In genomic region chr5:109849478-109850088, GRCh38 we compare ENCODE assay signal across 20 cellular contexts.
DNase-seq lines count a peak whose midpoint lies in the region; ATAC-seq lines count a peak whose summit lies in the region.
"Had no signal": no experiment of that assay in that cellular context is flagged by ENCODE, and none has a peak within 500 bp of the region (broad histone marks: within the 10 kb centered on the region; RNA-seq: fewer than 3 reads in every experiment).

No MANE protein-coding gene starts in this region.

- H3K27ac ChIP-seq in effector memory CD4-positive, alpha-beta T cell (ENCODE audit: insufficient read depth, low read length, poor library complexity, severe bottlenecking) = peak overlapping the region; percentile 7
- peak overlapping the region; percentile 38 for H3K27ac ChIP-seq in thymus (ENCODE audit: low read depth)
- H3K27ac ChIP-seq: adrenal gland, RWPE1, skin epidermis, testis, VCaP had no signal

- peaks cover 55% of the 10 kb centered on the region for H3K36me3 Mint-ChIP-seq in activated naive CD8-positive, alpha-beta T cell
- H3K36me3 Mint-ChIP-seq in activated naive CD8-positive, alpha-beta T cell treated with anti-CD3 and anti-CD28 coated beads, Interleukin-2, amount 50 U/mL, for 24 hours (ENCODE audit: low read depth) = peaks cover 75% of the 10 kb centered on the region
- peaks cover 70% of the 10 kb centered on the region for H3K36me3 Mint-ChIP-seq in T-cell

- no peaks in the 10 kb centered on the region for H3K27me3 ChIP-seq in effector memory CD4-positive, alpha-beta T cell (replicated peaks; ENCODE audit: control insufficient read depth, insufficient read depth, low read length, poor library complexity, severe bottlenecking)
- no peaks in the 10 kb centered on the region for H3K27me3 ChIP-seq in thymus (ENCODE audit: control insufficient read depth, insufficient read depth)
- H3K27me3 ChIP-seq: adrenal gland, testis had no signal

- peak overlapping the region; percentile 52 for H3K4me3 Mint-ChIP-seq in activated naive CD8-positive, alpha-beta T cell
- no peak overlapping the region for H3K4me3 Mint-ChIP-seq in activated naive CD8-positive, alpha-beta T cell treated with anti-CD3 and anti-CD28 coated beads, Interleukin-2, amount 50 U/mL, for 24 hours
- H3K4me3 Mint-ChIP-seq in T-cell = peak overlapping the region; percentile 2 to 58 (median 21)
- H3K4me3 Mint-ChIP-seq: brain had no signal

- H3K9me3 Mint-ChIP-seq in activated naive CD8-positive, alpha-beta T cell (ENCODE audit: low read depth) = peaks cover 6% of the 10 kb centered on the region
- H3K9me3 Mint-ChIP-seq in activated naive CD8-positive, alpha-beta T cell treated with anti-CD3 and anti-CD28 coated beads, Interleukin-2, amount 50 U/mL, for 24 hours = peaks cover 9% of the 10 kb centered on the region
- H3K9me3 Mint-ChIP-seq in T-cell = peaks cover 0 to 7% (median 4%) of the 10 kb centered on the region in 3 donors
- H3K9me3 Mint-ChIP-seq: brain had no signal

- H3K4me3 ChIP-seq in effector memory CD4-positive, alpha-beta T cell (ENCODE audit: insufficient read depth, low read depth, low read length, poor library complexity, severe bottlenecking) = no peak overlapping the region
- no peak overlapping the region for H3K4me3 ChIP-seq in thymus (ENCODE audit: low read length)
- H3K4me3 ChIP-seq: adrenal gland, skin epidermis, testis had no signal

- 50% methylated on average over 4 of the region's 4 CpGs for WGBS in thymus

- peaks cover 16% of the 10 kb centered on the region for H3K36me3 ChIP-seq in effector memory CD4-positive, alpha-beta T cell (ENCODE audit: control insufficient read depth, insufficient read depth, low read length)
- peaks cover 16% of the 10 kb centered on the region for H3K36me3 ChIP-seq in thymus (ENCODE audit: control insufficient read depth, insufficient read depth)

- no peak for DNase-seq in activated naive CD8-positive, alpha-beta T cell treated with anti-CD3 and anti-CD28 coated beads, Interleukin-2, amount 50 U/mL, for 24 hours
- DNase-seq in T-cell (peak in 7 of 34 experiments; percentile 4 to 20 (median 9)), middle frontal gyrus (ENCODE audit: extremely low spot score, low spot score) (no peak)
- no peak for DNase-seq in effector memory CD4-positive, alpha-beta T cell
- DNase-seq: adrenal gland, DMS153, head of caudate nucleus, NCI-H1436, NCI-H2107, NCI-H446, NCI-H82, testis had no signal

- no peaks in the 10 kb centered on the region for H3K9me3 ChIP-seq in effector memory CD4-positive, alpha-beta T cell (ENCODE audit: control insufficient read depth, low read length)
- H3K9me3 ChIP-seq in thymus (ENCODE audit: control insufficient read depth) = no peaks in the 10 kb centered on the region
- H3K9me3 ChIP-seq: adrenal gland, testis had no signal

- ATAC-seq in activated naive CD8-positive, alpha-beta T cell treated with anti-CD3 and anti-CD28 coated beads, Interleukin-2, amount 50 U/mL, for 24 hours = no peak
- ATAC-seq in T-cell (replicated peaks in 1 of 4) (peak; percentile 54 to 82 (median 69)), HG03378 (IDR thresholded peaks at IDR 0.05; ENCODE audit: unreplicated experiment) (no peak)
- ATAC-seq: HCT116 had no signal

- no peaks in the 10 kb centered on the region for H3K27me3 Mint-ChIP-seq in activated naive CD8-positive, alpha-beta T cell
- H3K27me3 Mint-ChIP-seq in activated naive CD8-positive, alpha-beta T cell treated with anti-CD3 and anti-CD28 coated beads, Interleukin-2, amount 50 U/mL, for 24 hours = no peaks in the 10 kb centered on the region
- H3K27me3 Mint-ChIP-seq in T-cell = no peaks in the 10 kb centered on the region

- H3K4me1 Mint-ChIP-seq in activated naive CD8-positive, alpha-beta T cell (ENCODE audit: low read depth) = peaks cover 78% of the 10 kb centered on the region
- peaks cover 63% of the 10 kb centered on the region for H3K4me1 Mint-ChIP-seq in activated naive CD8-positive, alpha-beta T cell treated with anti-CD3 and anti-CD28 coated beads, Interleukin-2, amount 50 U/mL, for 24 hours
- peaks cover 71 to 84% (median 77%) of the 10 kb centered on the region in 3 donors for H3K4me1 Mint-ChIP-seq in T-cell
- H3K4me1 Mint-ChIP-seq: brain had no signal

- H3K4me1 ChIP-seq in effector memory CD4-positive, alpha-beta T cell (ENCODE audit: control insufficient read depth, insufficient read depth, low read length, poor library complexity, severe bottlenecking) = peaks cover 5% of the 10 kb centered on the region
- H3K4me1 ChIP-seq in thymus (ENCODE audit: control insufficient read depth, insufficient read depth, low read length) = peaks cover 10% of the 10 kb centered on the region
- H3K4me1 ChIP-seq: adrenal gland, testis had no signal

- CTCF ChIA-PET in T-cell (lab: Charles Lee) = interaction anchor here in 1 of 2 donors (1.3 kb wide), 1 partner anchor 8 kb away, joined by 4 read pairs; no protein-coding TSS in a partner anchor

- POLR2A ChIA-PET in T-cell (lab: Charles Lee) = interaction anchor here in 1 of 2 donors (0.7 kb wide), 1 partner anchor 97 kb away, joined by 3 read pairs; no protein-coding TSS in a partner anchor

- H3K27ac Mint-ChIP-seq in activated naive CD8-positive, alpha-beta T cell = peak overlapping the region; percentile 89
- H3K27ac Mint-ChIP-seq in activated naive CD8-positive, alpha-beta T cell treated with anti-CD3 and anti-CD28 coated beads, Interleukin-2, amount 50 U/mL, for 24 hours = no peak overlapping the region
- H3K27ac Mint-ChIP-seq in T-cell = peak overlapping the region; percentile 85 to 96
- H3K27ac Mint-ChIP-seq: brain had no signal

Comparison
In these comparisons a context has a peak if more than half of its experiments do, and no peak if none do; other contexts are left out.
1. ATAC-seq: peak in T-cell (4 of 4); none in activated naive CD8-positive, alpha-beta T cell treated with anti-CD3 and anti-CD28 coated beads, Interleukin-2, amount 50 U/mL, for 24 hours (single experiment) and HG03378 (single experiment).